Comparison of ENCODE assay signal across 34 cellular contexts in the genomic region with DNA sequence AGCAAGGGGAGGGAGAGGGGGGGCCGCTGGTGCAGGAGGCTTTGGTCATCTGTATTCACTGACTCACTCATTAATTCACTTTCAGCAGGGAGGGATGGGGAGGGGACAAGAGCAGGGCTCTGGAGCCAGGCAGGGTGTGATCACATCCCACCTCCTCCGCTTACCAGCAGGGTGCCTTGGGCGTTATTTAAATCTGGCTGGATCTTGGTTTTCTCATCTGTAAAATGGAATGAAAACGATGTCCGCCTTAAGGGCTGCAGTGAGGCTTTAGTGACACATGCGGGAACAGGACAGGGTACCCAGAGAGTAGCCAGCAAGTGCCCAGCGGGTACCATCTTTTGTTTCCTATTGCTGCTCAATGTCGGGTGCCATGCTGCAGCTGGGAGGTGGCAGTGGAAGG.
"Had no signal": no experiment of that assay in that cellular context is flagged by ENCODE, and none has a peak within 500 bp of the region (broad histone marks: within the 10 kb centered on the region; RNA-seq: fewer than 3 reads in every experiment).

No MANE protein-coding gene starts in this region.

- H3K9me3 ChIP-seq: MG63 had no signal

- H3K36me3 ChIP-seq: MG63 had no signal

- H3K4me2 ChIP-seq: KMS-11 had no signal

- DNase-seq: Karpas-422, Kasumi-1, KG1, MG63, MM.1S, MV-4-11, NCI-H1048, NCI-H1092, NCI-H1092 treated with DMSO at 0.1 percent for 48 hours, NCI-H1105, NCI-H1105 treated with DMSO at 0.1 percent for 48 hours, NCI-H1417, NCI-H1417 treated with DMSO at 0.1 percent for 48 hours, NCI-H1436, NCI-H1436 treated with DMSO at 0.1 percent for 48 hours, NCI-H146, NCI-H1694, NCI-H1694 treated with DMSO at 0.1 percent for 48 hours, NCI-H187, NCI-H187 treated with DMSO at 0.1 percent for 48 hours, NCI-H1930, NCI-H2081, NCI-H2081 treated with DMSO at 0.1 percent for 48 hours, NCI-H2107, NCI-H2171, NCI-H2171 treated with DMSO at 0.1 percent for 48 hours, NCI-H2227 treated with DMSO at 0.1 percent for 48 hours, NCI-H226, NCI-H345, NCI-H446, NCI-H446 treated with DMSO at 0.1 percent for 48 hours, NCI-H510A, NCI-H510A treated with DMSO at 0.1 percent for 48 hours had no signal

- H3K27ac ChIP-seq: KMS-11 had no signal

- H3K9ac ChIP-seq: KMS-11 had no signal

- H3K4me3 ChIP-seq: MG63 had no signal
